ENCODE assay signal across 1 cellular context in the genomic region with DNA sequence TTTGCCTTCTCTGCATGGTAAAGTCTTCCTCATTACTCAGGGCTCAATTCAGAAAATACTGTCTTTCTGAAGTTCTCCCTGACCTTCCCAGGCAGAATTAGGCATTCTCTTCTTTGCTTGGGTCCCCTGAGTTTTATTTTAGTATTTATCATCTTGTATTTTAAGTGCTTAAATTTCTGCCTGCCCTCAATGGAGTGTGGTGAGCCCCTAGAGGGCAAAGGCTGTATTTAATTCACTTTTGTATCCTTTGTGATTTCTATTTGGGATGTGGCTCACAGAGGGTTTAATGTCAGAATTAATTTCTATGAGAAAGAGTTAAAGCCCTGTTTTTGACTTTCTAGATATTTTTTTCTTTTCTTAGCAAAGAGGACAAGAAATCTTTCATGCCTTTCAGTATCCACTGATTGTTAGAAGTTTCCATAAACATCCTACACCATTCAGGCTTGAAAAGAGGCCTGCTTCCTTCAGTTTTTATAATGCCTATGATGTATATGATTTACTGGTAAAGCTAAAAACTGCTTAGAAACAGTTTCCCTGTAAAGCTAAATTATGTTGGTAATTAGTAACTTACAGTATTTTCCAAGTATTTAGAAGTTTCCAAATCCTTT.
TF ChIP-seq lines count a peak whose summit lies in the region.

No MANE protein-coding gene starts in this region.

TF ChIP-seq in K562, 482 proteins besides CTCF, POLR2A, EP300 and RAD21:
- TF ChIP-seq, protein P1, sequence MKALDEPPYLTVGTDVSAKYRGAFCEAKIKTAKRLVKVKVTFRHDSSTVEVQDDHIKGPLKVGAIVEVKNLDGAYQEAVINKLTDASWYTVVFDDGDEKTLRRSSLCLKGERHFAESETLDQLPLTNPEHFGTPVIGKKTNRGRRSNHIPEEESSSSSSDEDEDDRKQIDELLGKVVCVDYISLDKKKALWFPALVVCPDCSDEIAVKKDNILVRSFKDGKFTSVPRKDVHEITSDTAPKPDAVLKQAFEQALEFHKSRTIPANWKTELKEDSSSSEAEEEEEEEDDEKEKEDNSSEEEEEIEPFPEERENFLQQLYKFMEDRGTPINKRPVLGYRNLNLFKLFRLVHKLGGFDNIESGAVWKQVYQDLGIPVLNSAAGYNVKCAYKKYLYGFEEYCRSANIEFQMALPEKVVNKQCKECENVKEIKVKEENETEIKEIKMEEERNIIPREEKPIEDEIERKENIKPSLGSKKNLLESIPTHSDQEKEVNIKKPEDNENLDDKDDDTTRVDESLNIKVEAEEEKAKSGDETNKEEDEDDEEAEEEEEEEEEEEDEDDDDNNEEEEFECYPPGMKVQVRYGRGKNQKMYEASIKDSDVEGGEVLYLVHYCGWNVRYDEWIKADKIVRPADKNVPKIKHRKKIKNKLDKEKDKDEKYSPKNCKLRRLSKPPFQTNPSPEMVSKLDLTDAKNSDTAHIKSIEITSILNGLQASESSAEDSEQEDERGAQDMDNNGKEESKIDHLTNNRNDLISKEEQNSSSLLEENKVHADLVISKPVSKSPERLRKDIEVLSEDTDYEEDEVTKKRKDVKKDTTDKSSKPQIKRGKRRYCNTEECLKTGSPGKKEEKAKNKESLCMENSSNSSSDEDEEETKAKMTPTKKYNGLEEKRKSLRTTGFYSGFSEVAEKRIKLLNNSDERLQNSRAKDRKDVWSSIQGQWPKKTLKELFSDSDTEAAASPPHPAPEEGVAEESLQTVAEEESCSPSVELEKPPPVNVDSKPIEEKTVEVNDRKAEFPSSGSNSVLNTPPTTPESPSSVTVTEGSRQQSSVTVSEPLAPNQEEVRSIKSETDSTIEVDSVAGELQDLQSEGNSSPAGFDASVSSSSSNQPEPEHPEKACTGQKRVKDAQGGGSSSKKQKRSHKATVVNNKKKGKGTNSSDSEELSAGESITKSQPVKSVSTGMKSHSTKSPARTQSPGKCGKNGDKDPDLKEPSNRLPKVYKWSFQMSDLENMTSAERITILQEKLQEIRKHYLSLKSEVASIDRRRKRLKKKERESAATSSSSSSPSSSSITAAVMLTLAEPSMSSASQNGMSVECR (CRISPR knock-in tag; IDR thresholded peaks at IDR 0.05), result no peak
- TF ChIP-seq, protein P2, sequence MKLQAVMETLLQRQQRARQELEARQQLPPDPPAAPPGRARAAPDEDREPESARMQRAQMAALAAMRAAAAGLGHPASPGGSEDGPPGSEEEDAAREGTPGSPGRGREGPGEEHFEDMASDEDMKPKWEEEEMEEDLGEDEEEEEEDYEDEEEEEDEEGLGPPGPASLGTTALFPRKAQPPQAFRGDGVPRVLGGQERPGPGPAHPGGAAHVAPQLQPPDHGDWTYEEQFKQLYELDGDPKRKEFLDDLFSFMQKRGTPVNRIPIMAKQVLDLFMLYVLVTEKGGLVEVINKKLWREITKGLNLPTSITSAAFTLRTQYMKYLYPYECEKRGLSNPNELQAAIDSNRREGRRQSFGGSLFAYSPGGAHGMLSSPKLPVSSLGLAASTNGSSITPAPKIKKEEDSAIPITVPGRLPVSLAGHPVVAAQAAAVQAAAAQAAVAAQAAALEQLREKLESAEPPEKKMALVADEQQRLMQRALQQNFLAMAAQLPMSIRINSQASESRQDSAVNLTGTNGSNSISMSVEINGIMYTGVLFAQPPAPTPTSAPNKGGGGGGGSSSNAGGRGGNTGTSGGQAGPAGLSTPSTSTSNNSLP (IDR thresholded peaks at IDR 0.05; ENCODE audit: borderline replicate concordance, low read depth, low read length), result 0 out of 2 replicates have a peak, but pooled peaks have one; percentile 25
- no peak for TF ChIP-seq ZNF197 (CRISPR knock-in tag; IDR thresholded peaks at IDR 0.05; ENCODE audit: low read depth)
TF ChIP-seq in K562: peak in this region for 1.
